Comparison of ENCODE assay signal across 30 cellular contexts in genomic region chr2:134502090-134502487, GRCh38.
"Had no signal": no experiment of that assay in that cellular context is flagged by ENCODE, and none has a peak within 500 bp of the region (broad histone marks: within the 10 kb centered on the region; RNA-seq: fewer than 3 reads in every experiment).

No MANE protein-coding gene starts in this region.

- H3K4me3 ChIP-seq: adrenal gland, ascending aorta, esophagus muscularis mucosa, gastroesophageal sphincter had no signal

- DNase-seq: activated B cell treated with CpG ODN at 0.5 μM for 24 hours; activated CD4-positive, alpha-beta T cell treated with anti-CD3 and anti-CD28 coated beads for 48 hours; activated CD4-positive, alpha-beta T cell treated with anti-CD3 and anti-CD28 coated beads, Interleukin-2, amount 50 U/mL, for 1 hour; activated CD4-positive, alpha-beta T cell treated with anti-CD3 and anti-CD28 coated beads, Interleukin-2, amount 50 U/mL, for 48 hours; activated CD8-positive, alpha-beta memory T cell treated with anti-CD3 and anti-CD28 coated beads, Interleukin-2, amount 10 ng/mL, durations not matched to agents 7 days and 5 days; activated CD8-positive, alpha-beta memory T cell treated with anti-CD3 and anti-CD28 coated beads, Interleukin-2, amount 50 U/mL, for 4 hours; activated CD8-positive, alpha-beta T cell treated with anti-CD3 and anti-CD28 coated beads for 36 hours; activated effector memory CD4-positive, alpha-beta T cell treated with anti-CD3 and anti-CD28 coated beads, Interleukin-2, amount 50 U/mL, for 16 hours; activated naive CD4-positive, alpha-beta T cell treated with anti-CD3 and anti-CD28 coated beads for 36 hours; activated naive CD8-positive, alpha-beta T cell treated with anti-CD3 and anti-CD28 coated beads for 36 hours; activated naive CD8-positive, alpha-beta T cell treated with anti-CD3 and anti-CD28 coated beads, Interleukin-2, amount 50 U/mL, for 24 hours; activated T-cell treated with anti-CD3 and anti-CD28 coated beads, Interleukin-2, amount 50 U/mL, for 1 hour; activated T-cell treated with anti-CD3 and anti-CD28 coated beads, Interleukin-2, amount 50 U/mL, for 48 hours; adrenal gland; amygdala; brain microvascular endothelial cell; cortex of kidney; dermis blood vessel endothelial cell; effector CD4-positive, alpha-beta T cell; effector memory CD8-positive, alpha-beta T cell; erythroblast; foreskin keratinocyte; SW 1271; T-cell; T1000; WERI-Rb-1 had no signal

- H3K27me3 ChIP-seq: adrenal gland, ascending aorta, brain microvascular endothelial cell, esophagus muscularis mucosa, gastroesophageal sphincter had no signal

- H3K27ac ChIP-seq: adrenal gland, ascending aorta, brain microvascular endothelial cell, esophagus muscularis mucosa, foreskin keratinocyte, gastroesophageal sphincter, WERI-Rb-1 had no signal

- ATAC-seq: activated CD4-positive, CD25-positive, alpha-beta regulatory T cell treated with anti-CD3 and anti-CD28 coated beads, Interleukin-2, amount 50 U/mL, for 24 hours; activated CD8-positive, alpha-beta memory T cell treated with anti-CD3 and anti-CD28 coated beads, Interleukin-2, amount 10 ng/mL, durations not matched to agents 7 days and 5 days; activated CD8-positive, alpha-beta T cell treated with anti-CD3 and anti-CD28 coated beads for 36 hours; activated naive CD8-positive, alpha-beta T cell treated with anti-CD3 and anti-CD28 coated beads, Interleukin-2, amount 50 U/mL, for 24 hours; effector memory CD8-positive, alpha-beta T cell; foreskin keratinocyte; gastroesophageal sphincter; T-cell had no signal

- H3K4me1 ChIP-seq: adrenal gland, ascending aorta, esophagus muscularis mucosa, gastroesophageal sphincter had no signal

- H3K36me3 ChIP-seq: adrenal gland, ascending aorta, brain microvascular endothelial cell, esophagus muscularis mucosa, gastroesophageal sphincter, WERI-Rb-1 had no signal

- H3K9me3 ChIP-seq: adrenal gland, ascending aorta, esophagus muscularis mucosa, gastroesophageal sphincter had no signal
